18 cellular contexts compared by ENCODE assay signal in genomic region chr2:39522518-39522877, GRCh38.
DNase-seq lines count a peak whose midpoint lies in the region; ATAC-seq, FAIRE-seq and TF ChIP-seq lines count a peak whose summit lies in the region.
"Had no signal": no experiment of that assay in that cellular context is flagged by ENCODE, and none has a peak within 500 bp of the region (broad histone marks: within the 10 kb centered on the region; RNA-seq: fewer than 3 reads in every experiment).

No MANE protein-coding gene starts in this region.

- no peak for TF ChIP-seq EP300 in A549 (IDR thresholded peaks at IDR 0.05)

- H2BK5ac ChIP-seq in trophoblast cell (ENCODE audit: low read depth, low read length, poor library complexity), result no peak overlapping the region

- no peak overlapping the region for H3K4me3 ChIP-seq in A549
- no peak overlapping the region for H3K4me3 ChIP-seq in RWPE2 (ENCODE audit: severe bottlenecking)
- no peak overlapping the region for H3K4me3 ChIP-seq in trophoblast cell (ENCODE audit: low read depth, low read length)
- no peak overlapping the region for H3K4me3 ChIP-seq in Karpas-422 (ENCODE audit: low read length)

- H2AFZ ChIP-seq in trophoblast cell (ENCODE audit: insufficient read depth, low read length, poor library complexity) (no peak overlapping the region), Karpas-422 (ENCODE audit: low read length) (no peak overlapping the region)

- H3K79me2 ChIP-seq in trophoblast cell (ENCODE audit: control insufficient read depth, insufficient read depth, low read length, poor library complexity), result no peaks in the 10 kb centered on the region
- no peaks in the 10 kb centered on the region for H3K79me2 ChIP-seq in Karpas-422 (ENCODE audit: low read length)

- no peak overlapping the region for H4K91ac ChIP-seq in trophoblast cell (ENCODE audit: low read depth, low read length)

- peak overlapping the region; percentile 94 for H2AK5ac ChIP-seq in trophoblast cell (ENCODE audit: low read length)

- 79% methylated on average over 2 of the region's 2 CpGs for WGBS in A549 (ENCODE audit: missing lambda C conversion rate)
- WGBS in trophoblast cell (ENCODE audit: extremely low coverage, insufficient coverage, insufficient read length), result no CpG with 5 or more reads among the region's 2 CpGs

- H3K9me3 ChIP-seq in A549 (peaks cover 17% of the 10 kb centered on the region), RWPE2 (ENCODE audit: severe bottlenecking) (peaks cover 6% of the 10 kb centered on the region), trophoblast cell (ENCODE audit: insufficient read depth, low read depth, low read length) (peaks cover 6% of the 10 kb centered on the region), Karpas-422 (ENCODE audit: low read length) (no peaks in the 10 kb centered on the region)

- H3K27me3 ChIP-seq in RWPE2 (ENCODE audit: insufficient read depth, poor library complexity, severe bottlenecking) (no peaks in the 10 kb centered on the region), trophoblast cell (ENCODE audit: insufficient read depth, low read length) (no peaks in the 10 kb centered on the region), Karpas-422 (ENCODE audit: low read length) (no peaks in the 10 kb centered on the region)

- no peaks in the 10 kb centered on the region for H3K9me2 ChIP-seq in Karpas-422 (replicated peaks; ENCODE audit: insufficient read depth, low read length)

- TF ChIP-seq CTCF in A549 (IDR thresholded peaks at IDR 0.05) (no peak), RWPE2 (IDR thresholded peaks at IDR 0.05; ENCODE audit: poor library complexity, severe bottlenecking) (no peak)

- no peaks in the 10 kb centered on the region for H4K20me1 ChIP-seq in Karpas-422 (ENCODE audit: insufficient read depth, low read depth, low read length)

- no peak overlapping the region for H4K8ac ChIP-seq in trophoblast cell (ENCODE audit: low read depth, low read length)

- H3K18ac ChIP-seq in trophoblast cell (ENCODE audit: low read length), result no peak overlapping the region

- FAIRE-seq in A549 (lab: Jason Lieb, UNC), result no peak
- FAIRE-seq: A204.1 had no signal

- no peaks in the 10 kb centered on the region for H3K36me3 ChIP-seq in RWPE2 (ENCODE audit: low read depth)
- no peaks in the 10 kb centered on the region for H3K36me3 ChIP-seq in trophoblast cell (ENCODE audit: control insufficient read depth in 1 of 2, insufficient read depth in 2 of 2, low read length in 2 of 2)
- H3K36me3 ChIP-seq in Karpas-422 (ENCODE audit: insufficient read depth, low read length), result no peaks in the 10 kb centered on the region

- H3K14ac ChIP-seq in trophoblast cell (ENCODE audit: low read length), result no peak overlapping the region

- H3K27ac ChIP-seq in A549, result peak overlapping the region; percentile 78 to 79; a peak in 5 of 6 replicates
- H3K27ac ChIP-seq in RWPE2 (ENCODE audit: poor library complexity, severe bottlenecking), result peak overlapping the region; percentile 94
- H3K27ac ChIP-seq in epithelial cell of prostate, result peak overlapping the region; percentile 75
- H3K27ac ChIP-seq in trophoblast cell (ENCODE audit: low read depth, low read length), result no peak overlapping the region
- H3K27ac ChIP-seq in Karpas-422 (ENCODE audit: low read length), result no peak overlapping the region
- H3K27ac ChIP-seq: C4-2B, RWPE1 had no signal

- H3K9ac ChIP-seq in trophoblast cell (ENCODE audit: low read length) (no peak overlapping the region), Karpas-422 (ENCODE audit: low read length) (no peak overlapping the region)

- no peak for TF ChIP-seq POLR2A in A549 (IDR thresholded peaks at IDR 0.05; ENCODE audit: low read length)

- H3K4me1 ChIP-seq in A549 (peaks cover 36% of the 10 kb centered on the region), RWPE2 (ENCODE audit: insufficient read depth, poor library complexity, severe bottlenecking) (peaks cover 25% of the 10 kb centered on the region), trophoblast cell (ENCODE audit: control insufficient read depth in 1 of 2, insufficient read depth in 2 of 2, low read length in 2 of 2) (peaks cover 8 to 9% of the 10 kb centered on the region in 2 experiments), Karpas-422 (ENCODE audit: low read length) (peaks cover 23% of the 10 kb centered on the region)
- H3K4me1 ChIP-seq: Caco-2 had no signal

- no peak for ATAC-seq in A549
- no peak for ATAC-seq in RWPE2 (ENCODE audit: low read depth)
- no peak for ATAC-seq in HG02763 (IDR thresholded peaks at IDR 0.05; ENCODE audit: unreplicated experiment)

- H3K79me1 ChIP-seq in trophoblast cell (ENCODE audit: low read length), result peaks cover 10% of the 10 kb centered on the region

- H4K12ac ChIP-seq in trophoblast cell (ENCODE audit: low read depth, low read length), result no peak overlapping the region

- no peak for DNase-seq in A549 (ENCODE audit: low read depth in 1 of 2, low spot score in 1 of 2)
- no peak for DNase-seq in RWPE2 (ENCODE audit: low spot score)
- no peak for DNase-seq in epithelial cell of prostate (ENCODE audit: low read depth, low spot score)
- no peak for DNase-seq in trophoblast cell
- DNase-seq in Karpas-422, result no peak
- DNase-seq in NCI-H1105 (lab: John Stamatoyannopoulos, UW), result no peak
- DNase-seq in COLO668 (lab: John Stamatoyannopoulos, UW; ENCODE audit: unreplicated experiment), result no peak
- DNase-seq: Caco-2; EL; GOT3; NCI-H1417; NCI-H187 treated with DMSO at 0.1 percent for 48 hours; NCI-H69; NK-92 treated with Interleukin-12 subunit alpha and Interleukin-12 subunit beta, amount 100 ng/mL, for 24 hours had no signal

- H3K23ac ChIP-seq in trophoblast cell (ENCODE audit: low read length), result no peak overlapping the region

- CTCF ChIA-PET in A549 (lab: Yijun Ruan, JAX), result interaction anchor here (3.8 kb wide), 1 partner anchor 10 kb away, joined by 21 read pairs; no protein-coding TSS in a partner anchor

- no peak overlapping the region for H3K4ac ChIP-seq in trophoblast cell (ENCODE audit: low read depth, low read length)

- POLR2A ChIA-PET in A549 (lab: Yijun Ruan, JAX), result no interaction called here

- H2BK120ac ChIP-seq in trophoblast cell (ENCODE audit: insufficient read depth, low read length, poor library complexity), result no peak overlapping the region

- TF ChIP-seq RAD21 in A549 (conservative IDR thresholded peaks at IDR 0.05 in 1 of 2, IDR thresholded peaks at IDR 0.05 in 1 of 2), result no peak

- no peak overlapping the region for H3K4me2 ChIP-seq in A549
- H3K4me2 ChIP-seq in trophoblast cell (ENCODE audit: low read length), result no peak overlapping the region
- H3K4me2 ChIP-seq in Karpas-422 (ENCODE audit: low read depth, low read length, poor library complexity, severe bottlenecking), result no peak overlapping the region

- H2BK12ac ChIP-seq in trophoblast cell (ENCODE audit: low read length), result peak overlapping the region; percentile 65

TF ChIP-seq in A549, 52 proteins besides CTCF, POLR2A, EP300 and RAD21 (continues in another document):
- TF ChIP-seq RCOR1 (IDR thresholded peaks at IDR 0.05; ENCODE audit: low read depth, low read length), result no peak
- TF ChIP-seq EHMT2 (IDR thresholded peaks at IDR 0.05; ENCODE audit: low read depth), result no peak
- TF ChIP-seq ZFP36 (IDR thresholded peaks at IDR 0.05; ENCODE audit: borderline replicate concordance, partially characterized antibody), result no peak
- TF ChIP-seq, protein P1, sequence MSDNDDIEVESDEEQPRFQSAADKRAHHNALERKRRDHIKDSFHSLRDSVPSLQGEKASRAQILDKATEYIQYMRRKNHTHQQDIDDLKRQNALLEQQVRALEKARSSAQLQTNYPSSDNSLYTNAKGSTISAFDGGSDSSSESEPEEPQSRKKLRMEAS (IDR thresholded peaks at IDR 0.05), result no peak
- TF ChIP-seq EHF (CRISPR knock-in tag; IDR thresholded peaks at IDR 0.05), result no peak
- no peak for TF ChIP-seq NFE2L2 (conservative IDR thresholded peaks at IDR 0.05; ENCODE audit: low read length)
- TF ChIP-seq BHLHE40 (IDR thresholded peaks at IDR 0.05; ENCODE audit: low read depth, low read length), result no peak
- TF ChIP-seq ZSCAN20 (CRISPR knock-in tag; IDR thresholded peaks at IDR 0.05), result no peak
- TF ChIP-seq E2F6 (IDR thresholded peaks at IDR 0.05; ENCODE audit: borderline replicate concordance, low read depth), result no peak
- no peak for TF ChIP-seq ESRRA (IDR thresholded peaks at IDR 0.05; ENCODE audit: borderline replicate concordance, low read length)
- TF ChIP-seq, protein P2, sequence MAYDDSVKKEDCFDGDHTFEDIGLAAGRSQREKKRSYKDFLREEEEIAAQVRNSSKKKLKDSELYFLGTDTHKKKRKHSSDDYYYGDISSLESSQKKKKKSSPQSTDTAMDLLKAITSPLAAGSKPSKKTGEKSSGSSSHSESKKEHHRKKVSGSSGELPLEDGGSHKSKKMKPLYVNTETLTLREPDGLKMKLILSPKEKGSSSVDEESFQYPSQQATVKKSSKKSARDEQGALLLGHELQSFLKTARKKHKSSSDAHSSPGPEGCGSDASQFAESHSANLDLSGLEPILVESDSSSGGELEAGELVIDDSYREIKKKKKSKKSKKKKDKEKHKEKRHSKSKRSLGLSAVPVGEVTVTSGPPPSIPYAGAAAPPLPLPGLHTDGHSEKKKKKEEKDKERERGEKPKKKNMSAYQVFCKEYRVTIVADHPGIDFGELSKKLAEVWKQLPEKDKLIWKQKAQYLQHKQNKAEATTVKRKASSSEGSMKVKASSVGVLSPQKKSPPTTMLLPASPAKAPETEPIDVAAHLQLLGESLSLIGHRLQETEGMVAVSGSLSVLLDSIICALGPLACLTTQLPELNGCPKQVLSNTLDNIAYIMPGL (CRISPR knock-in tag; IDR thresholded peaks at IDR 0.05; ENCODE audit: borderline replicate concordance), result no peak
- TF ChIP-seq JUN (IDR thresholded peaks at IDR 0.05), result no peak
- TF ChIP-seq TFCP2L1 (CRISPR knock-in tag; IDR thresholded peaks at IDR 0.05), result no peak
- no peak for TF ChIP-seq CBX8 (IDR thresholded peaks at IDR 0.05)
- no peak for TF ChIP-seq PHF8 (IDR thresholded peaks at IDR 0.05; ENCODE audit: borderline replicate concordance, low read depth)
- no peak for TF ChIP-seq CEBPB (IDR thresholded peaks at IDR 0.05)
- no peak for TF ChIP-seq NR3C1 (IDR thresholded peaks at IDR 0.05)

Comparison
In these comparisons a context has a peak if more than half of its experiments do, and no peak if none do; other contexts are left out.
1. H3K27ac ChIP-seq: peak in A549 (2 of 2), RWPE2 (single experiment) and epithelial cell of prostate (single experiment); none in trophoblast cell (single experiment) and Karpas-422 (single experiment).